26 cellular contexts compared by ENCODE assay signal in the genomic region with DNA sequence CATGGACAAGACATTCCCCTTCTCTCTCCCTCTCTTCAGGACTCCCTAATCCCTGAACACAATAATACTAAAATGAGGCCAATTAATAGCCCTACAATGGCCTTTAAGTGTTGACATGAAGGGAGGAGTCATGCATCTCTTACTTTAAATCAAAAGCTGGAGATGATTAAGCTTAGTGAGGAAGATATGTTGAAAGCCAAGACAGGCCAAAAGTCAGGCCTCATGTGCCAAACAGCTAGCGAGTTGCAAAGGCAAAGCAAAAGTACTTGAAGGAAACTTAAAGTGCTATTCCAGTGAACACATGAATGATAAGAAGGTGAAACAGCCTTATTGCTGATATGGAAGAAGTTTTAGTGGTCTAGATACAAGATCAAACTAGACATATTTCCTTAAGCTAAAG. TPM values are rescaled to one million over a fixed set of nuclear protein-coding genes. Genes with fewer than 3 reads are reported as not detected.
"Had no signal": no experiment of that assay in that cellular context is flagged by ENCODE, and none has a peak within 500 bp of the region (broad histone marks: within the 10 kb centered on the region; RNA-seq: fewer than 3 reads in every experiment).

No MANE protein-coding gene starts in this region.

- DNase-seq: activated CD4-positive, alpha-beta T cell treated with anti-CD3 and anti-CD28 coated beads for 36 hours; activated CD4-positive, alpha-beta T cell treated with anti-CD3 and anti-CD28 coated beads, Interleukin-2, amount 50 U/mL, for 48 hours; activated CD8-positive, alpha-beta memory T cell treated with anti-CD3 and anti-CD28 coated beads, Interleukin-2, amount 50 U/mL, for 48 hours; activated naive CD4-positive, alpha-beta T cell treated with Interleukin-2 at 50 U/mL for 16 hours; activated naive CD8-positive, alpha-beta T cell treated with anti-CD3 and anti-CD28 coated beads, Interleukin-2, amount 10 ng/mL, durations not matched to agents 7 days and 5 days; activated T-cell treated with anti-CD3 and anti-CD28 coated beads, Interleukin-2, amount 50 U/mL, for 48 hours; cerebellar nuclear complex; cortex of kidney; endodermal cell; kidney glomerular epithelial cell; left ventricle myocardium inferior; naive thymus-derived CD4-positive, alpha-beta T cell; occipital lobe; retina; stimulated activated CD4-positive, alpha-beta T cell treated with anti-CD3 and anti-CD28 coated beads, Interleukin-12 subunit alpha, Interleukin-12 subunit beta, amount 100 ng/mL, for 4 hours; stimulated activated CD4-positive, alpha-beta T cell treated with anti-CD3 and anti-CD28 coated beads, Interleukin-4, amount 100 ng/mL, for 4 hours; stimulated activated naive CD8-positive, alpha-beta T cell treated with anti-CD3 and anti-CD28 coated beads, Interleukin-15, Interleukin-2, amounts not matched to agents 100 U/mL and 50 U/mL, for 24 hours; T-helper 9 cell; tibial artery had no signal

- H3K36me3 ChIP-seq: left ventricle myocardium inferior, tibial artery had no signal

- ATAC-seq: activated CD4-positive, alpha-beta T cell treated with anti-CD3 and anti-CD28 coated beads for 36 hours; naive thymus-derived CD4-positive, alpha-beta T cell; stimulated activated naive CD8-positive, alpha-beta T cell treated with anti-CD3 and anti-CD28 coated beads, Interleukin-15, Interleukin-2, amounts not matched to agents 100 U/mL and 50 U/mL, for 24 hours; WTC11 had no signal

- H3K4me1 ChIP-seq: left ventricle myocardium inferior, tibial artery had no signal

- H3K27ac Mint-ChIP-seq: activated CD4-positive, alpha-beta T cell treated with anti-CD3 and anti-CD28 coated beads for 36 hours; activated naive CD8-positive, alpha-beta T cell treated with anti-CD3 and anti-CD28 coated beads, Interleukin-2, amount 10 ng/mL, durations not matched to agents 7 days and 5 days; endodermal cell; naive thymus-derived CD4-positive, alpha-beta T cell; WTC11 had no signal

- H3K4me3 Mint-ChIP-seq: activated CD4-positive, alpha-beta T cell treated with anti-CD3 and anti-CD28 coated beads for 36 hours; activated naive CD8-positive, alpha-beta T cell treated with anti-CD3 and anti-CD28 coated beads, Interleukin-2, amount 10 ng/mL, durations not matched to agents 7 days and 5 days; endodermal cell; naive thymus-derived CD4-positive, alpha-beta T cell; neural crest cell; WTC11 had no signal

- H3K9me3 Mint-ChIP-seq: activated naive CD8-positive, alpha-beta T cell treated with anti-CD3 and anti-CD28 coated beads, Interleukin-2, amount 10 ng/mL, durations not matched to agents 7 days and 5 days; endodermal cell; naive thymus-derived CD4-positive, alpha-beta T cell; neural crest cell; WTC11 had no signal

- H3K9me3 ChIP-seq: left ventricle myocardium inferior, tibial artery had no signal

- H3K4me3 ChIP-seq: left ventricle myocardium inferior, tibial artery had no signal

- H3K27me3 ChIP-seq: tibial artery had no signal

- H3K27ac ChIP-seq: left ventricle myocardium inferior, tibial artery had no signal

- H3K36me3 Mint-ChIP-seq: activated naive CD8-positive, alpha-beta T cell treated with anti-CD3 and anti-CD28 coated beads, Interleukin-2, amount 10 ng/mL, durations not matched to agents 7 days and 5 days; naive thymus-derived CD4-positive, alpha-beta T cell; WTC11 had no signal

- H3K4me1 Mint-ChIP-seq: activated CD4-positive, alpha-beta T cell treated with anti-CD3 and anti-CD28 coated beads for 36 hours; activated naive CD8-positive, alpha-beta T cell treated with anti-CD3 and anti-CD28 coated beads, Interleukin-2, amount 10 ng/mL, durations not matched to agents 7 days and 5 days; endodermal cell; naive thymus-derived CD4-positive, alpha-beta T cell; neural crest cell had no signal

RNA-seq across cellular contexts. Expression of gene CR1L, which starts 57.4 kb away (rescaled TPM):
- total RNA-seq: activated CD4-positive, alpha-beta T cell treated with anti-CD3 and anti-CD28 coated beads for 36 hours; activated CD8-positive, alpha-beta memory T cell treated with anti-CD3 and anti-CD28 coated beads for 36 hours; glomerular endothelial cell; left ventricle myocardium inferior; lung microvascular endothelial cell; neural crest cell; T-helper 1 cell treated with Interleukin-12 subunit alpha and Interleukin-12 subunit beta and Interleukin-4 antibody, amounts not matched to agents 30 ng/mL and 1 ng/mL, for 36 hours; ureter had no signal
- polyA plus RNA-seq: naive thymus-derived CD4-positive, alpha-beta T cell had no signal
